17 cellular contexts compared by ENCODE assay signal in genomic region chr10:1097436-1097835, GRCh38.
"Had no signal": no experiment of that assay in that cellular context is flagged by ENCODE, and none has a peak within 500 bp of the region (broad histone marks: within the 10 kb centered on the region; RNA-seq: fewer than 3 reads in every experiment).

No MANE protein-coding gene starts in this region.

- H3K4me3 Mint-ChIP-seq: effector memory CD8-positive, alpha-beta T cell; immature natural killer cell; memory B cell; mesothelial cell of epicardium; naive thymus-derived CD4-positive, alpha-beta T cell; nephron; neural progenitor cell; stimulated activated effector memory CD8-positive, alpha-beta T cell treated with anti-CD3 and anti-CD28 coated beads, Interleukin-12 subunit alpha, Interleukin-12 subunit beta, amount 100 ng/mL, for 72 hours had no signal

- H3K27me3 Mint-ChIP-seq: effector memory CD8-positive, alpha-beta T cell; memory B cell; naive thymus-derived CD4-positive, alpha-beta T cell had no signal

- ATAC-seq: effector memory CD8-positive, alpha-beta T cell; naive thymus-derived CD4-positive, alpha-beta T cell; stimulated activated effector memory CD8-positive, alpha-beta T cell treated with anti-CD3 and anti-CD28 coated beads, Interleukin-12 subunit alpha, Interleukin-12 subunit beta, amount 100 ng/mL, for 72 hours; stimulated activated naive CD8-positive, alpha-beta T cell treated with anti-CD3 and anti-CD28 coated beads, Interleukin-15, Interleukin-2, amounts not matched to agents 100 U/mL and 50 U/mL, for 24 hours had no signal

- H3K9me3 Mint-ChIP-seq: effector memory CD8-positive, alpha-beta T cell; immature natural killer cell; memory B cell; mesothelial cell of epicardium; naive thymus-derived CD4-positive, alpha-beta T cell; nephron; neural progenitor cell; stimulated activated effector memory CD8-positive, alpha-beta T cell treated with anti-CD3 and anti-CD28 coated beads, Interleukin-12 subunit alpha, Interleukin-12 subunit beta, amount 100 ng/mL, for 72 hours had no signal

- H3K27ac Mint-ChIP-seq: memory B cell; mesothelial cell of epicardium; nephron; neural progenitor cell; stimulated activated effector memory CD8-positive, alpha-beta T cell treated with anti-CD3 and anti-CD28 coated beads, Interleukin-12 subunit alpha, Interleukin-12 subunit beta, amount 100 ng/mL, for 72 hours had no signal

- DNase-seq: cortex of kidney; effector memory CD8-positive, alpha-beta T cell; hypothalamus; immature natural killer cell; naive thymus-derived CD4-positive, alpha-beta T cell; sigmoid colon; stimulated activated CD4-positive, alpha-beta T cell treated with anti-CD3 and anti-CD28 coated beads, Interleukin-2, amount 100 ng/mL, for 24 hours; stimulated activated CD4-positive, alpha-beta T cell treated with anti-CD3 and anti-CD28 coated beads, Interleukin-4, amount 100 ng/mL, for 24 hours; stimulated activated naive CD8-positive, alpha-beta T cell treated with anti-CD3 and anti-CD28 coated beads, Interleukin-15, Interleukin-2, amounts not matched to agents 100 U/mL and 50 U/mL, for 24 hours; substantia nigra; testis; tibial artery had no signal
